ENCODE assay signal across 18 cellular contexts in genomic region chr1:211752317-211752716, GRCh38.
A peak's percentile ranks its signal among the peaks of the same experiment; 100 is the strongest.
DNase-seq lines count a peak whose midpoint lies in the region; ATAC-seq, FAIRE-seq and TF ChIP-seq lines count a peak whose summit lies in the region.
"Had no signal": no experiment of that assay in that cellular context is flagged by ENCODE, and none has a peak within 500 bp of the region (broad histone marks: within the 10 kb centered on the region; RNA-seq: fewer than 3 reads in every experiment).

No MANE protein-coding gene starts in this region.

- H3K36me3 Mint-ChIP-seq in neural progenitor cell: peaks cover 5% of the 10 kb centered on the region

- TF ChIP-seq CTCF in D721Med (IDR thresholded peaks at IDR 0.05; ENCODE audit: insufficient read depth, missing control alignments) (no peak), GM12878 (IDR thresholded peaks at IDR 0.05 in 2 of 3, conservative IDR thresholded peaks at IDR 0.05 in 1 of 3; ENCODE audit: control insufficient read depth in 2 of 3, extremely low read depth in 1 of 3, insufficient read depth in 1 of 3, low read depth in 3 of 3, low read length in 3 of 3) (no peak), neural progenitor cell (IDR thresholded peaks at IDR 0.05) (no peak)

- no peak overlapping the region for H3K4me2 ChIP-seq in GM12878 (ENCODE audit: control insufficient read depth, insufficient read depth)
- peak overlapping the region; percentile 25 for H3K4me2 ChIP-seq in neural progenitor cell

- peaks cover 22% of the 10 kb centered on the region for H3K4me1 Mint-ChIP-seq in neural progenitor cell

- 86% methylated on average over 3 of the region's 4 CpGs for WGBS in HUES64
- 84% methylated on average over 4 of the region's 4 CpGs for WGBS in GM12878 (ENCODE audit: insufficient coverage, insufficient replicate concordance, low lambda C conversion rate, missing lambda C conversion rate)

- H4K20me1 ChIP-seq in GM12878 (ENCODE audit: control insufficient read depth, insufficient read depth): no peaks in the 10 kb centered on the region
- H4K20me1 ChIP-seq in neural progenitor cell (ENCODE audit: low read depth): no peaks in the 10 kb centered on the region

- DNase-seq in D721Med (ENCODE audit: insufficient read length, low spot score) (no peak), GM12878 (ENCODE audit: low read depth, low spot score) (no peak), neural progenitor cell (ENCODE audit: low spot score) (no peak), NCI-H1092 (lab: John Stamatoyannopoulos, UW) (no peak), DMS 273 treated with DMSO at 0.1 percent for 48 hours (lab: John Stamatoyannopoulos, UW) (no peak)
- DNase-seq: C1 segment of cervical spinal cord, DMS153, NCI-H1436, NCI-H2029 treated with DMSO at 0.1 percent for 48 hours, NCI-H2171 treated with DMSO at 0.1 percent for 48 hours, NCI-H446 treated with DMSO at 0.1 percent for 48 hours, PC-3 had no signal

- no peak overlapping the region for H3K4me3 ChIP-seq in HUES64 (ENCODE audit: low read length)
- H3K4me3 ChIP-seq in GM12878: no peak overlapping the region
- no peak overlapping the region for H3K4me3 ChIP-seq in neural progenitor cell
- H3K4me3 ChIP-seq: A549, HAP-1, K562 had no signal

- H2AFZ ChIP-seq in GM12878 (ENCODE audit: control insufficient read depth, low read depth, low read length) (no peak overlapping the region), neural progenitor cell (replicated peaks) (no peak overlapping the region)

- intact Hi-C loops in GM12878 (cut with micrococcal nuclease; ENCODE audit: unreplicated experiment): no loop called here

- H3K27me3 ChIP-seq in HUES64 (ENCODE audit: insufficient read depth, low read length) (no peaks in the 10 kb centered on the region), GM12878 (replicated peaks in 1 of 2; ENCODE audit: control insufficient read depth in 2 of 2, insufficient read depth in 2 of 2, low read length in 1 of 2) (no peaks in the 10 kb centered on the region), neural progenitor cell (no peaks in the 10 kb centered on the region)

- H3K27me3 Mint-ChIP-seq in neural progenitor cell (ENCODE audit: insufficient read depth, low read depth): no peaks in the 10 kb centered on the region

- H3K27ac ChIP-seq in HUES64 (ENCODE audit: low read depth, low read length) (peak overlapping the region; percentile 44; the same call in 1 of the 2 replicates), GM12878 (ENCODE audit: control insufficient read depth, insufficient read depth) (no peak overlapping the region), neural progenitor cell (no peak overlapping the region)
- H3K27ac ChIP-seq: A549, RWPE1 had no signal

- SMC1A ChIA-PET in GM12878 (lab: Charles Lee; ENCODE audit: uncharacterized antibody, unreplicated experiment): interaction anchor here (0.8 to 5.3 kb wide), 7 partner anchors 9 to 78 kb away, joined by 3 to 23 read pairs (median 4); no protein-coding TSS in a partner anchor

- H3K27ac Mint-ChIP-seq in neural progenitor cell: no peak overlapping the region

- no peaks in the 10 kb centered on the region for H3K79me2 ChIP-seq in GM12878 (ENCODE audit: control insufficient read depth, insufficient read depth, low read length)
- no peaks in the 10 kb centered on the region for H3K79me2 ChIP-seq in neural progenitor cell (ENCODE audit: low read depth)

- TF ChIP-seq RAD21 in GM12878 (IDR thresholded peaks at IDR 0.05; ENCODE audit: insufficient read depth, low read depth, low read length): no peak

- FAIRE-seq in D721Med (lab: Jason Lieb, UNC) (peak; percentile 84), GM12878 (lab: Jason Lieb, UNC) (no peak)
- FAIRE-seq: A549, K562 had no signal

- no peak for TF ChIP-seq POLR2A in GM12878 (IDR thresholded peaks at IDR 0.05; ENCODE audit: low read depth, low read length)

- peaks cover 9% of the 10 kb centered on the region for H3F3A ChIP-seq in neural progenitor cell (ENCODE audit: low read depth)

- POLR2A ChIA-PET in GM12878 (lab: Charles Lee): no interaction called here

- H3K36me3 ChIP-seq in HUES64 (ENCODE audit: insufficient read depth, low read length) (no peaks in the 10 kb centered on the region), GM12878 (ENCODE audit: control insufficient read depth in 2 of 2, insufficient read depth in 2 of 2, low read length in 1 of 2) (peaks cover 0 to 15% of the 10 kb centered on the region in 2 experiments; a peak in 1 of 4 replicates), neural progenitor cell (no peaks in the 10 kb centered on the region)

- H3K9me3 ChIP-seq in HUES64 (ENCODE audit: insufficient read depth, low read depth, low read length) (no peaks in the 10 kb centered on the region), GM12878 (replicated peaks; ENCODE audit: control insufficient read depth, insufficient read depth, low read length) (no peaks in the 10 kb centered on the region), neural progenitor cell (ENCODE audit: low read depth) (no peaks in the 10 kb centered on the region)
- H3K9me3 ChIP-seq: A549 had no signal

- ATAC-seq in GM12878 (peak; percentile 29; the same call in 1 of the 3 replicates), GM21825 (IDR thresholded peaks at IDR 0.05; ENCODE audit: unreplicated experiment) (no peak)
- ATAC-seq: A549, PC-3 had no signal

- H3K4me1 ChIP-seq in HUES64 (ENCODE audit: insufficient read depth, low read length): peaks cover 29% of the 10 kb centered on the region; the same call in 1 of the 2 replicates
- H3K4me1 ChIP-seq in GM12878 (ENCODE audit: control insufficient read depth, insufficient read depth, low read length): peaks cover 3% of the 10 kb centered on the region; the same call in 1 of the 2 replicates
- H3K4me1 ChIP-seq in neural progenitor cell: peaks cover 40% of the 10 kb centered on the region

- in situ Hi-C loops in GM12878 (cut with MboI): no loop called here

- no TSS peak for BruUV-seq in GM12878 (replicated peaks; lab: Mats Ljungman, UMichigan)

- CTCF ChIA-PET in GM12878 (lab: Yijun Ruan, JAX): interaction anchor here (2.2 to 2.5 kb wide), 2 partner anchors 10 to 55 kb away, joined by 8 to 11 read pairs; no protein-coding TSS in a partner anchor

- no peak for TF ChIP-seq EP300 in GM12878 (IDR thresholded peaks at IDR 0.05; ENCODE audit: borderline replicate concordance in 1 of 2, control insufficient read depth in 1 of 2, low read depth in 2 of 2, low read length in 2 of 2)

- RAD21 ChIA-PET in GM12878 (lab: Charles Lee; ENCODE audit: unreplicated experiment): interaction anchor here (0.8 to 2.0 kb wide), 3 partner anchors 13 to 72 kb away, joined by 3 to 9 read pairs (median 3); no protein-coding TSS in a partner anchor

- H3K9ac ChIP-seq in HUES64 (ENCODE audit: low read depth, low read length): no peak overlapping the region
- H3K9ac ChIP-seq in GM12878 (ENCODE audit: control insufficient read depth, insufficient read depth, low read length): no peak overlapping the region
- no peak overlapping the region for H3K9ac ChIP-seq in neural progenitor cell

- no peak overlapping the region for H3K4me3 Mint-ChIP-seq in neural progenitor cell

- H3K9me3 Mint-ChIP-seq in neural progenitor cell: no peaks in the 10 kb centered on the region

TF ChIP-seq in GM12878, 131 proteins besides CTCF, POLR2A, EP300 and RAD21:
- TF ChIP-seq SMC3 (IDR thresholded peaks at IDR 0.05; ENCODE audit: borderline replicate concordance, low read length): no peak
- TF ChIP-seq NR2F1 (conservative IDR thresholded peaks at IDR 0.05): peak; percentile 73
- TF ChIP-seq RCOR1 (conservative IDR thresholded peaks at IDR 0.05; ENCODE audit: low read depth, low read length): no peak
- TF ChIP-seq ESRRA (IDR thresholded peaks at IDR 0.05; ENCODE audit: low read length): no peak
TF ChIP-seq in GM12878: peak in this region for 1.
